Comparison of ENCODE assay signal across 2 cellular contexts in genomic region chr14:93986972-93987371, GRCh38.
TF ChIP-seq lines count a peak whose summit lies in the region.

No MANE protein-coding gene starts in this region.

TF ChIP-seq in SK-N-SH treated with all-trans-retinoic acid at 6 μM for 48 hours, 23 proteins besides CTCF, POLR2A, EP300 and RAD21 (continued from another document):
- TF ChIP-seq PATZ1 (CRISPR knock-in tag; IDR thresholded peaks at IDR 0.05; ENCODE audit: borderline replicate concordance): no peak
- TF ChIP-seq ZNF565 (CRISPR knock-in tag; conservative IDR thresholded peaks at IDR 0.05; ENCODE audit: low read depth): no peak
- TF ChIP-seq CSDC2 (CRISPR knock-in tag; IDR thresholded peaks at IDR 0.05): no peak
- TF ChIP-seq POU6F1 (CRISPR knock-in tag; IDR thresholded peaks at IDR 0.05; ENCODE audit: borderline replicate concordance, low read depth): no peak
- TF ChIP-seq RARB (CRISPR knock-in tag; IDR thresholded peaks at IDR 0.05): no peak
- TF ChIP-seq GLIS3 (CRISPR knock-in tag; IDR thresholded peaks at IDR 0.05): no peak
- no peak for TF ChIP-seq ARNTL (CRISPR knock-in tag; IDR thresholded peaks at IDR 0.05; ENCODE audit: borderline replicate concordance, low read depth)
- no peak for TF ChIP-seq CSRNP3 (CRISPR knock-in tag; IDR thresholded peaks at IDR 0.05)
- TF ChIP-seq ZNF70 (CRISPR knock-in tag; IDR thresholded peaks at IDR 0.05): no peak
- no peak for TF ChIP-seq ZFP30 (CRISPR knock-in tag; IDR thresholded peaks at IDR 0.05)
- no peak for TF ChIP-seq BACH2 (CRISPR knock-in tag; IDR thresholded peaks at IDR 0.05; ENCODE audit: borderline replicate concordance)

TF ChIP-seq in SK-N-SH, 30 proteins besides CTCF, POLR2A, EP300 and RAD21 (continued from another document):
- TF ChIP-seq USF2 (IDR thresholded peaks at IDR 0.05; ENCODE audit: borderline replicate concordance, low read depth, low read length) (no peak), SIN3A (IDR thresholded peaks at IDR 0.05; ENCODE audit: borderline replicate concordance, low read depth, low read length) (no peak), REST (IDR thresholded peaks at IDR 0.05; ENCODE audit: low read depth, low read length) (no peak), ELF1 (IDR thresholded peaks at IDR 0.05) (no peak), MXI1 (IDR thresholded peaks at IDR 0.05; ENCODE audit: low read depth, low read length) (no peak), IRF3 (IDR thresholded peaks at IDR 0.05; ENCODE audit: low read depth, low read length) (no peak), RFX5 (IDR thresholded peaks at IDR 0.05; ENCODE audit: low read length) (no peak), NFIC (IDR thresholded peaks at IDR 0.05; ENCODE audit: borderline replicate concordance) (no peak), TCF12 (IDR thresholded peaks at IDR 0.05) (no peak)
TF ChIP-seq in SK-N-SH: peak in this region for 0.
